ENCODE assay signal across 11 cellular contexts in the genomic region with DNA sequence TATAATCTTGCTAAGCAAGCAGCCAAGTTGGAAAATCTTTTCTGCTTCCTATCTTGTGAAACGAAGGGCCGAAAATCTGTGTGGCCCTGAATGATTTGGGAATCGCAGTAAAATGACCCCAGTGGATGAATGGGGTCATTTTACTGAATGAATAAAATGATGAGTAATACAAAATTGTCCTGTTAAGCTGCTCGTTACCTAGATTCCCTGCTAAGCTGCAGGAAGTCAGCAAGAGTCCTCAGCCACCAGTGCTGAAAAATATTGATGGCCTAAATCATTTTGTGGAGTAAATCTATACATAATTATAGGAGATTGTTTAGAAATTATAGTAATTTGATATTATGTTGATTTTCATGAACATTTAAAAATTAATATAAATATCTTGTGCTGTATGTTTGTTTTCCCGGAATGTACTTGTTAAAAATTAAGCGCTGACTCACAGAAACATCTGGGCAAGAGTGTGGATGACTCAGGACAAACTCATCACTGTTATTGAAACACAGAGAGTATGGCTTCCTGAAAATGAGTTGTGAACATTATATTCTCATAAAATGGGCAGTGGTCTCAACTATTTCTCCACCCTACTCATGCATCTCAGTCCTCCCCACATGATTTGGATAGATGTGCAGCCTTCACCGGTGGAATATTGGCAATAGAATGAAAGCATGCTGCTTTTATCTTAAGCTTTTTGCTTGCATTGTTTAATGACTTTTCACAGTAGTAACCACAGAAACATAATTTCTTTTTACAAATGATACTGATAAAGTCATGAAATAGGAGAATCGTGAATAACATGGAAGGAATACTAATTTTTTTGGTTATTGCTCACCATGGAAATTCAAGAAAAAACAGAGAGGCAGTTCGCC. TPM values are rescaled to one million over a fixed set of nuclear protein-coding genes. Genes with fewer than 3 reads are reported as not detected.
DNase-seq lines count a peak whose midpoint lies in the region; ATAC-seq and TF ChIP-seq lines count a peak whose summit lies in the region.
"Had no signal": no experiment of that assay in that cellular context is flagged by ENCODE, and none has a peak within 500 bp of the region (broad histone marks: within the 10 kb centered on the region; RNA-seq: fewer than 3 reads in every experiment).

No MANE protein-coding gene starts in this region.

- DNase-seq in HCEC 1CT: peak; percentile 95
- peak; percentile 85 for DNase-seq in fibroblast of pulmonary artery (ENCODE audit: low read depth)
- peak; percentile 80 for DNase-seq in stromal cell of bone marrow (ENCODE audit: low read depth)
- DNase-seq in immature natural killer cell: no peak
- no peak for DNase-seq in cerebellum (ENCODE audit: low spot score)
- DNase-seq: endodermal cell, lower lobe of right lung had no signal

- no peak for TF ChIP-seq CTCF in fibroblast of pulmonary artery (IDR thresholded peaks at IDR 0.05; ENCODE audit: low read length, missing control alignments)

- no peaks in the 10 kb centered on the region for H3K9me3 Mint-ChIP-seq in immature natural killer cell
- H3K9me3 Mint-ChIP-seq: activated T-helper 1 cell treated with anti-CD3 and anti-CD28 coated beads, Interleukin-12 subunit alpha, Interleukin-12 subunit beta, Interleukin-2, Interleukin-4 antibody, amounts not matched to agents 30 ng/mL and 10 ng/mL and 1 ng/mL, durations not matched to agents 14 hours and 24 hours and 36 hours; endodermal cell; T-helper 1 cell treated with Interleukin-12 subunit alpha and Interleukin-12 subunit beta and Interleukin-4 antibody, amounts not matched to agents 30 μg/mL and 1 μg/mL, for 36 hours had no signal

- peaks cover 0 to 3% (median 0%) of the 10 kb centered on the region in 3 donors for H3K36me3 Mint-ChIP-seq in immature natural killer cell

- no peak overlapping the region for H3K4me3 Mint-ChIP-seq in immature natural killer cell
- H3K4me3 Mint-ChIP-seq: activated T-helper 1 cell treated with anti-CD3 and anti-CD28 coated beads, Interleukin-12 subunit alpha, Interleukin-12 subunit beta, Interleukin-2, Interleukin-4 antibody, amounts not matched to agents 30 ng/mL and 10 ng/mL and 1 ng/mL, durations not matched to agents 14 hours and 24 hours and 36 hours; endodermal cell; T-helper 1 cell treated with Interleukin-12 subunit alpha and Interleukin-12 subunit beta and Interleukin-4 antibody, amounts not matched to agents 30 μg/mL and 1 μg/mL, for 36 hours had no signal

- no peak overlapping the region for H3K27ac Mint-ChIP-seq in immature natural killer cell
- H3K27ac Mint-ChIP-seq: activated T-helper 1 cell treated with anti-CD3 and anti-CD28 coated beads, Interleukin-12 subunit alpha, Interleukin-12 subunit beta, Interleukin-2, Interleukin-4 antibody, amounts not matched to agents 30 ng/mL and 10 ng/mL and 1 ng/mL, durations not matched to agents 14 hours and 24 hours and 36 hours; endodermal cell; T-helper 1 cell treated with Interleukin-12 subunit alpha and Interleukin-12 subunit beta and Interleukin-4 antibody, amounts not matched to agents 30 μg/mL and 1 μg/mL, for 36 hours had no signal

- ATAC-seq in SK-N-SH treated with all-trans-retinoic acid at 6 μM for 48 hours: peak; percentile 87
- no peak for ATAC-seq in GM21528 (IDR thresholded peaks at IDR 0.05; ENCODE audit: low FRiP score, unreplicated experiment)
- ATAC-seq: lower lobe of right lung had no signal

- peak overlapping the region; percentile 32 for H3K4me3 ChIP-seq in fibroblast of pulmonary artery (replicated peaks; ENCODE audit: low read depth, low read length)
- H3K4me3 ChIP-seq: lower lobe of right lung had no signal

- no peaks in the 10 kb centered on the region for H3K4me1 Mint-ChIP-seq in immature natural killer cell

- H3K27me3 Mint-ChIP-seq in immature natural killer cell (ENCODE audit: low read depth in 3 of 3): peaks cover 0 to 2% (median 2%) of the 10 kb centered on the region in 3 donors

TF ChIP-seq in SK-N-SH treated with all-trans-retinoic acid at 6 μM for 48 hours, 23 proteins besides CTCF, POLR2A, EP300 and RAD21:
- TF ChIP-seq RARB (CRISPR knock-in tag; IDR thresholded peaks at IDR 0.05): no peak
- TF ChIP-seq, protein P1, sequence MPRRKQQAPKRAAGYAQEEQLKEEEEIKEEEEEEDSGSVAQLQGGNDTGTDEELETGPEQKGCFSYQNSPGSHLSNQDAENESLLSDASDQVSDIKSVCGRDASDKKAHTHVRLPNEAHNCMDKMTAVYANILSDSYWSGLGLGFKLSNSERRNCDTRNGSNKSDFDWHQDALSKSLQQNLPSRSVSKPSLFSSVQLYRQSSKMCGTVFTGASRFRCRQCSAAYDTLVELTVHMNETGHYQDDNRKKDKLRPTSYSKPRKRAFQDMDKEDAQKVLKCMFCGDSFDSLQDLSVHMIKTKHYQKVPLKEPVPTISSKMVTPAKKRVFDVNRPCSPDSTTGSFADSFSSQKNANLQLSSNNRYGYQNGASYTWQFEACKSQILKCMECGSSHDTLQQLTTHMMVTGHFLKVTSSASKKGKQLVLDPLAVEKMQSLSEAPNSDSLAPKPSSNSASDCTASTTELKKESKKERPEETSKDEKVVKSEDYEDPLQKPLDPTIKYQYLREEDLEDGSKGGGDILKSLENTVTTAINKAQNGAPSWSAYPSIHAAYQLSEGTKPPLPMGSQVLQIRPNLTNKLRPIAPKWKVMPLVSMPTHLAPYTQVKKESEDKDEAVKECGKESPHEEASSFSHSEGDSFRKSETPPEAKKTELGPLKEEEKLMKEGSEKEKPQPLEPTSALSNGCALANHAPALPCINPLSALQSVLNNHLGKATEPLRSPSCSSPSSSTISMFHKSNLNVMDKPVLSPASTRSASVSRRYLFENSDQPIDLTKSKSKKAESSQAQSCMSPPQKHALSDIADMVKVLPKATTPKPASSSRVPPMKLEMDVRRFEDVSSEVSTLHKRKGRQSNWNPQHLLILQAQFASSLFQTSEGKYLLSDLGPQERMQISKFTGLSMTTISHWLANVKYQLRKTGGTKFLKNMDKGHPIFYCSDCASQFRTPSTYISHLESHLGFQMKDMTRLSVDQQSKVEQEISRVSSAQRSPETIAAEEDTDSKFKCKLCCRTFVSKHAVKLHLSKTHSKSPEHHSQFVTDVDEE (CRISPR knock-in tag; IDR thresholded peaks at IDR 0.05): no peak
- no peak for TF ChIP-seq BACH2 (CRISPR knock-in tag; IDR thresholded peaks at IDR 0.05; ENCODE audit: borderline replicate concordance)
- no peak for TF ChIP-seq ZFP30 (CRISPR knock-in tag; IDR thresholded peaks at IDR 0.05)
- TF ChIP-seq, protein P2, sequence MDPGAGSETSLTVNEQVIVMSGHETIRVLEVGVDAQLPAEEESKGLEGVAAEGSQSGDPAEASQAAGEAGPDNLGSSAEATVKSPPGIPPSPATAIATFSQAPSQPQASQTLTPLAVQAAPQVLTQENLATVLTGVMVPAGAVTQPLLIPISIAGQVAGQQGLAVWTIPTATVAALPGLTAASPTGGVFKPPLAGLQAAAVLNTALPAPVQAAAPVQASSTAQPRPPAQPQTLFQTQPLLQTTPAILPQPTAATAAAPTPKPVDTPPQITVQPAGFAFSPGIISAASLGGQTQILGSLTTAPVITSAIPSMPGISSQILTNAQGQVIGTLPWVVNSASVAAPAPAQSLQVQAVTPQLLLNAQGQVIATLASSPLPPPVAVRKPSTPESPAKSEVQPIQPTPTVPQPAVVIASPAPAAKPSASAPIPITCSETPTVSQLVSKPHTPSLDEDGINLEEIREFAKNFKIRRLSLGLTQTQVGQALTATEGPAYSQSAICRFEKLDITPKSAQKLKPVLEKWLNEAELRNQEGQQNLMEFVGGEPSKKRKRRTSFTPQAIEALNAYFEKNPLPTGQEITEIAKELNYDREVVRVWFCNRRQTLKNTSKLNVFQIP (CRISPR knock-in tag; IDR thresholded peaks at IDR 0.05; ENCODE audit: borderline replicate concordance, low read depth): no peak
- no peak for TF ChIP-seq PPARA (CRISPR knock-in tag; IDR thresholded peaks at IDR 0.05; ENCODE audit: borderline replicate concordance)
- no peak for TF ChIP-seq OSR1 (CRISPR knock-in tag; IDR thresholded peaks at IDR 0.05)
TF ChIP-seq in SK-N-SH treated with all-trans-retinoic acid at 6 μM for 48 hours: peak in this region for 0.

RNA-seq across cellular contexts. Expression of a gene that starts 36.2 kb away (rescaled TPM):
- 1 to 10 TPM in 1 of 3 donors, under 1 TPM in 1, not detected in 1; 0.82 to 3.5 TPM for polyA plus RNA-seq in immature natural killer cell
- 60.7 TPM for total RNA-seq in cerebellum
- total RNA-seq: activated T-helper 1 cell treated with anti-CD3 and anti-CD28 coated beads, Interleukin-12 subunit alpha, Interleukin-12 subunit beta, Interleukin-2, Interleukin-4 antibody, amounts not matched to agents 30 ng/mL and 10 ng/mL and 1 ng/mL, durations not matched to agents 14 hours and 24 hours and 36 hours had no signal

Comparison
In these comparisons a context has a peak if more than half of its experiments do, and no peak if none do; other contexts are left out.
1. DNase-seq: peak in HCEC 1CT (single experiment), fibroblast of pulmonary artery (single experiment) and stromal cell of bone marrow (single experiment); none in immature natural killer cell (0 of 3) and cerebellum (single experiment).